1 cellular context compared by ENCODE assay signal in genomic region chr7:143891457-143891856, GRCh38.
A peak's percentile ranks its signal among the peaks of the same experiment; 100 is the strongest.
TF ChIP-seq lines count a peak whose summit lies in the region.

No MANE protein-coding gene starts in this region.

TF ChIP-seq in K562, 482 proteins besides CTCF, POLR2A, EP300 and RAD21:
- TF ChIP-seq NR2F6 (CRISPR knock-in tag; IDR thresholded peaks at IDR 0.05) (no peak), HNRNPH1 (optimal IDR thresholded peaks at IDR 0.05; ENCODE audit: low read depth, low read length) (no peak), LARP7 (IDR thresholded peaks at IDR 0.05) (0 out of 2 replicates have a peak, but pooled peaks have one; percentile 16), SNIP1 (IDR thresholded peaks at IDR 0.05; ENCODE audit: low read depth) (0 out of 2 replicates have a peak, but pooled peaks have one; percentile 26), EP400 (IDR thresholded peaks at IDR 0.05) (peak; percentile 2; the same call in 1 of the 2 replicates), DPF2 (IDR thresholded peaks at IDR 0.05) (0 out of 2 replicates have a peak, but pooled peaks have one; percentile 26), MEIS2 (IDR thresholded peaks at IDR 0.05; ENCODE audit: partially characterized antibody) (peak; percentile 24), CC2D1A (IDR thresholded peaks at IDR 0.05) (0 out of 2 replicates have a peak, but pooled peaks have one; percentile 17), NR2C2 (CRISPR knock-in tag; IDR thresholded peaks at IDR 0.05) (no peak), NR2C2 (tag; IDR thresholded peaks at IDR 0.05) (no peak), TSHZ1 (CRISPR knock-in tag; IDR thresholded peaks at IDR 0.05) (no peak), SIN3B (IDR thresholded peaks at IDR 0.05; ENCODE audit: low read depth) (no peak), ARID1B (IDR thresholded peaks at IDR 0.05) (peak; percentile 29; the same call in 1 of the 2 replicates), SOX6 (IDR thresholded peaks at IDR 0.05) (peak; percentile 34; the same call in 1 of the 2 replicates), MYBL2 (IDR thresholded peaks at IDR 0.05; ENCODE audit: low read depth) (peak; percentile 40; the same call in 1 of the 2 replicates), MYBL2 (CRISPR knock-in tag; IDR thresholded peaks at IDR 0.05; ENCODE audit: borderline replicate concordance) (no peak)
- TF ChIP-seq, protein P1, sequence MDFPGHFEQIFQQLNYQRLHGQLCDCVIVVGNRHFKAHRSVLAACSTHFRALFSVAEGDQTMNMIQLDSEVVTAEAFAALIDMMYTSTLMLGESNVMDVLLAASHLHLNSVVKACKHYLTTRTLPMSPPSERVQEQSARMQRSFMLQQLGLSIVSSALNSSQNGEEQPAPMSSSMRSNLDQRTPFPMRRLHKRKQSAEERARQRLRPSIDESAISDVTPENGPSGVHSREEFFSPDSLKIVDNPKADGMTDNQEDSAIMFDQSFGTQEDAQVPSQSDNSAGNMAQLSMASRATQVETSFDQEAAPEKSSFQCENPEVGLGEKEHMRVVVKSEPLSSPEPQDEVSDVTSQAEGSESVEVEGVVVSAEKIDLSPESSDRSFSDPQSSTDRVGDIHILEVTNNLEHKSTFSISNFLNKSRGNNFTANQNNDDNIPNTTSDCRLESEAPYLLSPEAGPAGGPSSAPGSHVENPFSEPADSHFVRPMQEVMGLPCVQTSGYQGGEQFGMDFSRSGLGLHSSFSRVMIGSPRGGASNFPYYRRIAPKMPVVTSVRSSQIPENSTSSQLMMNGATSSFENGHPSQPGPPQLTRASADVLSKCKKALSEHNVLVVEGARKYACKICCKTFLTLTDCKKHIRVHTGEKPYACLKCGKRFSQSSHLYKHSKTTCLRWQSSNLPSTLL (IDR thresholded peaks at IDR 0.05): 0 out of 2 replicates have a peak, but pooled peaks have one; percentile 11
- TF ChIP-seq, protein P2, sequence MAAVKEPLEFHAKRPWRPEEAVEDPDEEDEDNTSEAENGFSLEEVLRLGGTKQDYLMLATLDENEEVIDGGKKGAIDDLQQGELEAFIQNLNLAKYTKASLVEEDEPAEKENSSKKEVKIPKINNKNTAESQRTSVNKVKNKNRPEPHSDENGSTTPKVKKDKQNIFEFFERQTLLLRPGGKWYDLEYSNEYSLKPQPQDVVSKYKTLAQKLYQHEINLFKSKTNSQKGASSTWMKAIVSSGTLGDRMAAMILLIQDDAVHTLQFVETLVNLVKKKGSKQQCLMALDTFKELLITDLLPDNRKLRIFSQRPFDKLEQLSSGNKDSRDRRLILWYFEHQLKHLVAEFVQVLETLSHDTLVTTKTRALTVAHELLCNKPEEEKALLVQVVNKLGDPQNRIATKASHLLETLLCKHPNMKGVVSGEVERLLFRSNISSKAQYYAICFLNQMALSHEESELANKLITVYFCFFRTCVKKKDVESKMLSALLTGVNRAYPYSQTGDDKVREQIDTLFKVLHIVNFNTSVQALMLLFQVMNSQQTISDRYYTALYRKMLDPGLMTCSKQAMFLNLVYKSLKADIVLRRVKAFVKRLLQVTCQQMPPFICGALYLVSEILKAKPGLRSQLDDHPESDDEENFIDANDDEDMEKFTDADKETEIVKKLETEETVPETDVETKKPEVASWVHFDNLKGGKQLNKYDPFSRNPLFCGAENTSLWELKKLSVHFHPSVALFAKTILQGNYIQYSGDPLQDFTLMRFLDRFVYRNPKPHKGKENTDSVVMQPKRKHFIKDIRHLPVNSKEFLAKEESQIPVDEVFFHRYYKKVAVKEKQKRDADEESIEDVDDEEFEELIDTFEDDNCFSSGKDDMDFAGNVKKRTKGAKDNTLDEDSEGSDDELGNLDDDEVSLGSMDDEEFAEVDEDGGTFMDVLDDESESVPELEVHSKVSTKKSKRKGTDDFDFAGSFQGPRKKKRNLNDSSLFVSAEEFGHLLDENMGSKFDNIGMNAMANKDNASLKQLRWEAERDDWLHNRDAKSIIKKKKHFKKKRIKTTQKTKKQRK (IDR thresholded peaks at IDR 0.05; ENCODE audit: borderline replicate concordance, low read depth, low read length): no peak
